26 cellular contexts compared by ENCODE assay signal in the genomic region with DNA sequence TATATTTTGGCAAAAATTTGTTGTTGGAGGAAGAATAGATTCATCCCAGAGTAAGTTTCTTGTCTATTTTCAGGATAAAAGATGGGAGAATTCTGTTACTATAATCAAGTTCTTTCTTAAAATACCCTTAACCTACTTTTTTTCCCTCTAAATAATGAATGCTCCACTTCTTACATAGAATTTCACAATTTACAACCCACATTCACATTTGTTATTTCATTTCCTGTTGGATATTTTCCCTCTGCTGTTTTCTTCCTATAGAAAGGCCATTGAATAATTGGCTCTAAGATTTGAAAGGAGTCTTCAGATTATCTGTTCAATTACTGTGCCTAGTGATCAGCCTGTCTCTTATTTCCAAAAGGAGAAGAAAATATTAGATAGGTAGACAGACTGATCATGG.
"Had no signal": no experiment of that assay in that cellular context is flagged by ENCODE, and none has a peak within 500 bp of the region (broad histone marks: within the 10 kb centered on the region; RNA-seq: fewer than 3 reads in every experiment).

No MANE protein-coding gene starts in this region.

- DNase-seq: activated CD4-positive, alpha-beta T cell treated with anti-CD3 and anti-CD28 coated beads, Interleukin-2, amount 50 U/mL, for 4 hours; activated CD4-positive, CD25-positive, alpha-beta regulatory T cell treated with anti-CD3 and anti-CD28 coated beads, Interleukin-2, amount 50 U/mL, for 72 hours; activated gamma-delta T cell treated with Interleukin-2 at 50 U/mL for 16 hours; activated naive CD8-positive, alpha-beta T cell treated with anti-CD3 and anti-CD28 coated beads for 36 hours; activated T-cell treated with anti-CD3 and anti-CD28 coated beads, Interleukin-2, amount 50 U/mL, for 72 hours; brain microvascular endothelial cell; effector CD4-positive, alpha-beta T cell; foreskin keratinocyte; hypothalamus; lower lobe of right lung; naive thymus-derived CD8-positive, alpha-beta T cell; pancreas; right lobe of liver; small intestine; stimulated activated CD4-positive, alpha-beta T cell treated with anti-CD3 and anti-CD28 coated beads, Interleukin-15, amount 100 ng/mL, for 24 hours; stimulated activated CD4-positive, alpha-beta T cell treated with anti-CD3 and anti-CD28 coated beads, Interleukin-2, amount 100 ng/mL, for 48 hours; T-helper 2 cell had no signal

- H3K27me3 ChIP-seq: brain microvascular endothelial cell, esophagus muscularis mucosa, foreskin keratinocyte, pancreas, right lobe of liver, tibial nerve had no signal

- H3K36me3 ChIP-seq: brain microvascular endothelial cell, esophagus muscularis mucosa, lower lobe of right lung, pancreas, right lobe of liver, tibial nerve had no signal

- H3K4me1 ChIP-seq: foreskin keratinocyte, lower lobe of right lung, right lobe of liver had no signal

- H3K27ac ChIP-seq: brain microvascular endothelial cell, coronary artery, esophagus muscularis mucosa, foreskin keratinocyte, lower lobe of right lung, pancreas, right lobe of liver, VCaP had no signal

- H3K9me3 ChIP-seq: esophagus muscularis mucosa, lower lobe of right lung, pancreas, right lobe of liver, tibial nerve had no signal

- H3K9me3 Mint-ChIP-seq: activated naive CD8-positive, alpha-beta T cell treated with anti-CD3 and anti-CD28 coated beads for 36 hours; activated T-cell treated with anti-CD3 and anti-CD28 coated beads, Interleukin-2, amount 50 U/mL, for 72 hours; central memory CD8-positive, alpha-beta T cell; naive thymus-derived CD8-positive, alpha-beta T cell; stimulated activated naive CD8-positive, alpha-beta T cell treated with anti-CD3 and anti-CD28 coated beads, Interleukin-15, Interleukin-2, amounts not matched to agents 100 ng/mL and 50 ng/mL, for 24 hours had no signal

- H3K36me3 Mint-ChIP-seq: activated naive CD8-positive, alpha-beta T cell treated with anti-CD3 and anti-CD28 coated beads for 36 hours; naive thymus-derived CD8-positive, alpha-beta T cell had no signal

- H3K4me1 Mint-ChIP-seq: central memory CD8-positive, alpha-beta T cell; naive thymus-derived CD8-positive, alpha-beta T cell had no signal

- FAIRE-seq: endothelial cell of umbilical vein, keratinocyte, pancreas, small intestine, urothelium cell line had no signal

- H3K4me3 ChIP-seq: coronary artery, esophagus muscularis mucosa, lower lobe of right lung, pancreas, right lobe of liver, tibial nerve had no signal

- H3K27ac Mint-ChIP-seq: activated naive CD8-positive, alpha-beta T cell treated with anti-CD3 and anti-CD28 coated beads for 36 hours; activated T-cell treated with anti-CD3 and anti-CD28 coated beads, Interleukin-2, amount 50 U/mL, for 72 hours; naive thymus-derived CD8-positive, alpha-beta T cell; stimulated activated naive CD8-positive, alpha-beta T cell treated with anti-CD3 and anti-CD28 coated beads, Interleukin-15, Interleukin-2, amounts not matched to agents 100 ng/mL and 50 ng/mL, for 24 hours had no signal

- H3K4me3 Mint-ChIP-seq: activated naive CD8-positive, alpha-beta T cell treated with anti-CD3 and anti-CD28 coated beads for 36 hours; activated T-cell treated with anti-CD3 and anti-CD28 coated beads, Interleukin-2, amount 50 U/mL, for 72 hours; central memory CD8-positive, alpha-beta T cell; naive thymus-derived CD8-positive, alpha-beta T cell; stimulated activated naive CD8-positive, alpha-beta T cell treated with anti-CD3 and anti-CD28 coated beads, Interleukin-15, Interleukin-2, amounts not matched to agents 100 ng/mL and 50 ng/mL, for 24 hours had no signal
